21 cellular contexts compared by ENCODE assay signal in the genomic region with DNA sequence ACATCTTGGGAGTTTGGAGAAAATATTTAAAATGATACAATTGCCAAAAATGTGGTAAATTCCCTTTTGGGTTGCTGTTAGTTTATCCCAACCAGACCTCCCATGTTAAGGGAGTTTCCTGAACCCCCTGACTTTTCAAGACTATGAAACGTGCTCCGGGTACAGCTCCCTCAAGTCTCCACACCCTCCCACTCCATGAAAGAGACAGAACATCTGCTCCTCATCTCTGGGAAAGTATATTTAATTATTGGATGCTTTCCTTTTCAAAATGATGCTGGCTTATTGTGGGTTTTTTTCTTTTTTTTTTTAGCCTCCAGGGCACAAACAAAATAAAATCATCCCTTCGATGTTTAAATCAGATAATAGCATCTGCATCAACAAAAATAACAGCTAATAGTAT.
DNase-seq lines count a peak whose midpoint lies in the region; ATAC-seq and TF ChIP-seq lines count a peak whose summit lies in the region.
"Had no signal": no experiment of that assay in that cellular context is flagged by ENCODE, and none has a peak within 500 bp of the region (broad histone marks: within the 10 kb centered on the region; RNA-seq: fewer than 3 reads in every experiment).

No MANE protein-coding gene starts in this region.

- peaks cover 18% of the 10 kb centered on the region for H3K27me3 ChIP-seq in BJ (ENCODE audit: control insufficient read depth, insufficient read depth, low read length)
- H3K27me3 ChIP-seq: BLaER1 had no signal

- no peaks in the 10 kb centered on the region for H3K36me3 Mint-ChIP-seq in nephron (ENCODE audit: low read depth)
- no peaks in the 10 kb centered on the region for H3K36me3 Mint-ChIP-seq in activated CD8-positive, alpha-beta T cell treated with anti-CD3 and anti-CD28 coated beads, Interleukin-2, amount 10 ng/mL, durations not matched to agents 7 days and 5 days (ENCODE audit: low read depth)

- H3K36me3 ChIP-seq in BJ (ENCODE audit: control insufficient read depth, insufficient read depth, low read length) = no peaks in the 10 kb centered on the region
- H3K36me3 ChIP-seq: BLaER1, HAP-1 had no signal

- TF ChIP-seq CTCF in BJ (IDR thresholded peaks at IDR 0.05; ENCODE audit: insufficient read depth, low read depth, low read length) (no peak), fibroblast of the aortic adventitia (IDR thresholded peaks at IDR 0.05; ENCODE audit: insufficient read depth, low read length) (no peak), nephron (IDR thresholded peaks at IDR 0.05; ENCODE audit: unreplicated experiment in 3 of 3) (no peak)

- no peaks in the 10 kb centered on the region for H3K9me3 Mint-ChIP-seq in nephron
- H3K9me3 Mint-ChIP-seq in activated CD8-positive, alpha-beta T cell treated with anti-CD3 and anti-CD28 coated beads, Interleukin-2, amount 10 ng/mL, durations not matched to agents 7 days and 5 days (ENCODE audit: insufficient read depth) = no peaks in the 10 kb centered on the region
- H3K9me3 Mint-ChIP-seq: CD4-positive, alpha-beta T cell had no signal

- H3K4me3 Mint-ChIP-seq in nephron = no peak overlapping the region
- no peak overlapping the region for H3K4me3 Mint-ChIP-seq in activated CD8-positive, alpha-beta T cell treated with anti-CD3 and anti-CD28 coated beads, Interleukin-2, amount 10 ng/mL, durations not matched to agents 7 days and 5 days
- H3K4me3 Mint-ChIP-seq: CD4-positive, alpha-beta T cell had no signal

- H3K4me1 Mint-ChIP-seq in nephron = peaks cover 53% of the 10 kb centered on the region
- no peaks in the 10 kb centered on the region for H3K4me1 Mint-ChIP-seq in activated CD8-positive, alpha-beta T cell treated with anti-CD3 and anti-CD28 coated beads, Interleukin-2, amount 10 ng/mL, durations not matched to agents 7 days and 5 days (ENCODE audit: low read depth)

- no peaks in the 10 kb centered on the region for H3K27me3 Mint-ChIP-seq in nephron (ENCODE audit: low read depth)
- no peaks in the 10 kb centered on the region for H3K27me3 Mint-ChIP-seq in activated CD8-positive, alpha-beta T cell treated with anti-CD3 and anti-CD28 coated beads, Interleukin-2, amount 10 ng/mL, durations not matched to agents 7 days and 5 days (ENCODE audit: low read depth)

- H3K27ac Mint-ChIP-seq in nephron = peak overlapping the region; percentile 11 to 91 (median 90)
- H3K27ac Mint-ChIP-seq in activated CD8-positive, alpha-beta T cell treated with anti-CD3 and anti-CD28 coated beads, Interleukin-2, amount 10 ng/mL, durations not matched to agents 7 days and 5 days = no peak overlapping the region
- H3K27ac Mint-ChIP-seq: CD4-positive, alpha-beta T cell had no signal

- H3K4me3 ChIP-seq in BJ (ENCODE audit: low read depth, low read length) (no peak overlapping the region), fibroblast of the aortic adventitia (ENCODE audit: low read depth, low read length) (no peak overlapping the region)
- H3K4me3 ChIP-seq: BLaER1, HAP-1, PC-9 had no signal

- POLR2A ChIA-PET in BJ (lab: Charles Lee) = no interaction called here
- POLR2A ChIA-PET in activated CD8-positive, alpha-beta T cell treated with anti-CD3 and anti-CD28 coated beads, Interleukin-2, amount 10 ng/mL, durations not matched to agents 7 days and 5 days (lab: Charles Lee) = no interaction called here

- DNase-seq in BJ (ENCODE audit: low read depth) = peak; percentile 46
- DNase-seq in SK-N-DZ (ENCODE audit: low spot score) = peak; percentile 61
- DNase-seq in fibroblast of the aortic adventitia (ENCODE audit: low read depth) = peak; percentile 20
- DNase-seq in activated CD8-positive, alpha-beta T cell treated with anti-CD3 and anti-CD28 coated beads, Interleukin-2, amount 10 ng/mL, durations not matched to agents 7 days and 5 days = no peak
- DNase-seq in germinal center (ENCODE audit: low spot score) = no peak
- DNase-seq: CD4-positive, alpha-beta T cell; COR-L47; DMS79; KBM-7; NCI-H1092 treated with DMSO at 0.1 percent for 48 hours; NCI-H1436 treated with DMSO at 0.1 percent for 48 hours; NCI-H2029 treated with DMSO at 0.1 percent for 48 hours; NCI-H226; NCI-H510A treated with DMSO at 0.1 percent for 48 hours; NCI-H748 treated with DMSO at 0.1 percent for 48 hours; PC-9 had no signal

- CTCF ChIA-PET in BJ (lab: Yijun Ruan, JAX) = interaction anchor here (0.7 kb wide), 1 partner anchor 30 kb away, joined by 6 read pairs; no protein-coding TSS in a partner anchor
- CTCF ChIA-PET in activated CD8-positive, alpha-beta T cell treated with anti-CD3 and anti-CD28 coated beads, Interleukin-2, amount 10 ng/mL, durations not matched to agents 7 days and 5 days (lab: Charles Lee) = no interaction called here

- no peak for ATAC-seq in HG03159 (IDR thresholded peaks at IDR 0.05; ENCODE audit: unreplicated experiment)
- ATAC-seq in activated CD8-positive, alpha-beta T cell treated with anti-CD3 and anti-CD28 coated beads, Interleukin-2, amount 10 ng/mL, durations not matched to agents 7 days and 5 days = no peak
- ATAC-seq in GM18868 (IDR thresholded peaks at IDR 0.05; ENCODE audit: unreplicated experiment) = no peak

Comparison
In these comparisons a context has a peak if more than half of its experiments do, and no peak if none do; other contexts are left out.
1. DNase-seq: peak in BJ (single experiment), SK-N-DZ (single experiment) and fibroblast of the aortic adventitia (single experiment); none in activated CD8-positive, alpha-beta T cell treated with anti-CD3 and anti-CD28 coated beads, Interleukin-2, amount 10 ng/mL, durations not matched to agents 7 days and 5 days (single experiment) and germinal center (single experiment).